1 cellular context compared by ENCODE assay signal in genomic region chr7:146773506-146773905, GRCh38.
TF ChIP-seq lines count a peak whose summit lies in the region.

No MANE protein-coding gene starts in this region.

TF ChIP-seq in GM23338, 12 proteins besides CTCF, POLR2A, EP300 and RAD21 (continued from another document):
- TF ChIP-seq ZNF462 (CRISPR knock-in tag; IDR thresholded peaks at IDR 0.05), result no peak
- no peak for TF ChIP-seq JUNB (IDR thresholded peaks at IDR 0.05; ENCODE audit: unreplicated experiment)
- no peak for TF ChIP-seq CREB1 (CRISPR knock-in tag; IDR thresholded peaks at IDR 0.05; ENCODE audit: low read depth)
